Comparison of ENCODE assay signal across 1 cellular context in genomic region chr3:105523496-105523895, GRCh38.
TF ChIP-seq lines count a peak whose summit lies in the region.

No MANE protein-coding gene starts in this region.

TF ChIP-seq in K562, 482 proteins besides CTCF, POLR2A, EP300 and RAD21 (continued from another document):
- no peak for TF ChIP-seq TFE3 (CRISPR knock-in tag; IDR thresholded peaks at IDR 0.05)
- no peak for TF ChIP-seq COPS2 (conservative IDR thresholded peaks at IDR 0.05)
- TF ChIP-seq C11orf30 (IDR thresholded peaks at IDR 0.05; ENCODE audit: low read depth): 0 out of 2 replicates have a peak, but pooled peaks have one; percentile 24
- no peak for TF ChIP-seq TEAD2 (tag; IDR thresholded peaks at IDR 0.05)
- no peak for TF ChIP-seq NR2C2 (CRISPR knock-in tag; IDR thresholded peaks at IDR 0.05)
- TF ChIP-seq NR2C2 (tag; IDR thresholded peaks at IDR 0.05): no peak
- no peak for TF ChIP-seq ZNF717 (CRISPR knock-in tag; IDR thresholded peaks at IDR 0.05)
- TF ChIP-seq, protein P1, sequence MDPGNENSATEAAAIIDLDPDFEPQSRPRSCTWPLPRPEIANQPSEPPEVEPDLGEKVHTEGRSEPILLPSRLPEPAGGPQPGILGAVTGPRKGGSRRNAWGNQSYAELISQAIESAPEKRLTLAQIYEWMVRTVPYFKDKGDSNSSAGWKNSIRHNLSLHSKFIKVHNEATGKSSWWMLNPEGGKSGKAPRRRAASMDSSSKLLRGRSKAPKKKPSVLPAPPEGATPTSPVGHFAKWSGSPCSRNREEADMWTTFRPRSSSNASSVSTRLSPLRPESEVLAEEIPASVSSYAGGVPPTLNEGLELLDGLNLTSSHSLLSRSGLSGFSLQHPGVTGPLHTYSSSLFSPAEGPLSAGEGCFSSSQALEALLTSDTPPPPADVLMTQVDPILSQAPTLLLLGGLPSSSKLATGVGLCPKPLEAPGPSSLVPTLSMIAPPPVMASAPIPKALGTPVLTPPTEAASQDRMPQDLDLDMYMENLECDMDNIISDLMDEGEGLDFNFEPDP (CRISPR knock-in tag; IDR thresholded peaks at IDR 0.05): no peak
- no peak for TF ChIP-seq PRMT5 (CRISPR knock-in tag; IDR thresholded peaks at IDR 0.05)
- no peak for TF ChIP-seq FOXJ2 (tag; IDR thresholded peaks at IDR 0.05)
- no peak for TF ChIP-seq ZKSCAN1 (IDR thresholded peaks at IDR 0.05; ENCODE audit: low read depth, low read length)
- TF ChIP-seq ZNF764 (CRISPR knock-in tag; IDR thresholded peaks at IDR 0.05; ENCODE audit: low read depth): no peak
- no peak for TF ChIP-seq ARID4B (CRISPR knock-in tag; IDR thresholded peaks at IDR 0.05)
- no peak for TF ChIP-seq CHD1 (IDR thresholded peaks at IDR 0.05; ENCODE audit: low read length)
- TF ChIP-seq PTRF (tag; IDR thresholded peaks at IDR 0.05): no peak
TF ChIP-seq in K562: peak in this region for 4.
